Comparison of ENCODE assay signal across 14 cellular contexts in the genomic region with DNA sequence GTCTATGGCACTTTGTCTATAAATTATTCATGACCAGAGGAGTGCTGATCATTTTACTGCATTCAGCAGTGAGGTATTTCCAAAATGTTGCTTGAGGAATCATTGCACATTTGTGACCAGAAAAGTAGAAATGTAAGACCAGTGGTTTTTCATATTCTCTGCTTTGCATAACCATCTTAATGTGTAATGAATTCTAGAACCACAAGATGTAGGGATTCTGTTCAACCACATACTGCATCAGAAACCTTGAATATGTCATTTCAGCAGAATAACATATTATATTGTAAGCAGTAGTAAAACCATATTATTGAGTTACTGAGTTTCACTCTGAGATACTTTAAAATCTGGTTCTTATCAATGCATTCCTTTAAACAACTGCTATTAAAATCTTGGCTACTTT.
DNase-seq lines count a peak whose midpoint lies in the region; ATAC-seq, FAIRE-seq and TF ChIP-seq lines count a peak whose summit lies in the region.
"Had no signal": no experiment of that assay in that cellular context is flagged by ENCODE, and none has a peak within 500 bp of the region (broad histone marks: within the 10 kb centered on the region; RNA-seq: fewer than 3 reads in every experiment).

No MANE protein-coding gene starts in this region.

- no peaks in the 10 kb centered on the region for H3K36me3 ChIP-seq in ascending aorta
- H3K36me3 ChIP-seq: vagina had no signal

- no peak for FAIRE-seq in GM12891 (lab: Jason Lieb, UNC)

- TF ChIP-seq POLR2A in GM18505 (IDR thresholded peaks at IDR 0.05; ENCODE audit: borderline replicate concordance, extremely low read depth, insufficient read depth, insufficient read length) (no peak), GM12891 (IDR thresholded peaks at IDR 0.05; ENCODE audit: low read depth, low read length) (no peak)

- no peak overlapping the region for H3K27ac ChIP-seq in ascending aorta
- H3K27ac ChIP-seq: foreskin keratinocyte, vagina had no signal

- H3K9me3 ChIP-seq in ascending aorta, result no peaks in the 10 kb centered on the region
- H3K9me3 ChIP-seq: vagina had no signal

- intact Hi-C loops in ascending aorta (cut with DNase I), result no loop called here

- no peak for DNase-seq in stimulated activated naive CD4-positive, alpha-beta T cell treated with Interleukin-2 at 50 U/mL for 16 hours (lab: John Stamatoyannopoulos, UW)
- DNase-seq in DMS79 (lab: John Stamatoyannopoulos, UW) (no peak), GM12891 (ENCODE audit: insufficient read length, low spot score) (no peak), ascending aorta (ENCODE audit: low spot score in 2 of 2) (no peak)
- DNase-seq: activated CD4-positive, CD25-positive, alpha-beta regulatory T cell; amygdala; foreskin keratinocyte; NCI-H2107; stimulated activated CD4-positive, alpha-beta T cell treated with anti-CD3 and anti-CD28 coated beads, Interleukin-15, amount 100 ng/mL, for 24 hours had no signal

- H3K4me1 ChIP-seq in ascending aorta, result no peaks in the 10 kb centered on the region
- H3K4me1 ChIP-seq: foreskin keratinocyte, vagina had no signal

- no peak for TF ChIP-seq CTCF in ascending aorta (IDR thresholded peaks at IDR 0.05)

- no peaks in the 10 kb centered on the region for H3K27me3 ChIP-seq in ascending aorta
- H3K27me3 ChIP-seq: foreskin keratinocyte, vagina had no signal

- ATAC-seq in GM18505 (IDR thresholded peaks at IDR 0.05; ENCODE audit: unreplicated experiment) (peak; percentile 83), GM19467 (IDR thresholded peaks at IDR 0.05; ENCODE audit: unreplicated experiment) (peak; percentile 93), HG02798 (IDR thresholded peaks at IDR 0.05; ENCODE audit: poor library complexity, unreplicated experiment) (peak; percentile 86), HG03342 (IDR thresholded peaks at IDR 0.05; ENCODE audit: unreplicated experiment) (peak; percentile 92)
- ATAC-seq: foreskin keratinocyte had no signal

- H3K4me3 ChIP-seq in ascending aorta, result no peak overlapping the region
- H3K4me3 ChIP-seq: vagina had no signal

TF ChIP-seq in GM12891, 5 proteins besides CTCF, POLR2A, EP300 and RAD21:
- TF ChIP-seq SPI1 (IDR thresholded peaks at IDR 0.05; ENCODE audit: low read depth, low read length) (no peak), TAF1 (IDR thresholded peaks at IDR 0.05; ENCODE audit: low read depth, low read length) (no peak), PAX5 (IDR thresholded peaks at IDR 0.05; ENCODE audit: insufficient read depth, low read length, severe bottlenecking) (no peak), POU2F2 (IDR thresholded peaks at IDR 0.05; ENCODE audit: low read depth, low read length) (no peak), POLR2AphosphoS5 (IDR thresholded peaks at IDR 0.05; ENCODE audit: low read depth, low read length) (no peak)
